9 cellular contexts compared by ENCODE assay signal in genomic region chr6:125314019-125314581, GRCh38. TPM values are rescaled to one million over a fixed set of nuclear protein-coding genes. Genes with fewer than 3 reads are reported as not detected.
DNase-seq lines count a peak whose midpoint lies in the region; ATAC-seq and TF ChIP-seq lines count a peak whose summit lies in the region.
"Had no signal": no experiment of that assay in that cellular context is flagged by ENCODE, and none has a peak within 500 bp of the region (broad histone marks: within the 10 kb centered on the region; RNA-seq: fewer than 3 reads in every experiment).

No MANE protein-coding gene starts in this region.

- no TSS peak for BruUV-seq in Calu3 (replicated peaks; lab: Mats Ljungman, UMichigan)

- CTCF ChIA-PET in Calu3 (lab: Charles Lee), result interaction anchor here (0.7 to 0.9 kb wide), 2 partner anchors 439 to 454 kb away, joined by 3 to 5 read pairs; no protein-coding TSS in a partner anchor
- CTCF ChIA-PET in WTC11 (lab: Charles Lee), result interaction anchor here (0.6 to 3.7 kb wide), 14 partner anchors 9 to 660 kb away, joined by 3 to 21 read pairs (median 4); partner anchors contain the start of genes HDDC2, NCOA7 and TPD52L1

- no peak overlapping the region for H3K4me3 Mint-ChIP-seq in Calu3 (ENCODE audit: low read depth, unreplicated experiment)
- no peak overlapping the region for H3K4me3 Mint-ChIP-seq in WTC11
- H3K4me3 Mint-ChIP-seq: stimulated activated naive CD8-positive, alpha-beta T cell treated with anti-CD3 and anti-CD28 coated beads, Interleukin-15, Interleukin-2, amounts not matched to agents 100 ng/mL and 50 ng/mL, for 24 hours had no signal

- no peak overlapping the region for H3K27ac ChIP-seq in upper lobe of right lung

- TF ChIP-seq CTCF in Calu3 (IDR thresholded peaks at IDR 0.05; ENCODE audit: unreplicated experiment) (no peak), WTC11 (IDR thresholded peaks at IDR 0.05) (no peak; the same call in 1 of the 2 replicates), epithelial cell of esophagus (IDR thresholded peaks at IDR 0.05; ENCODE audit: insufficient read depth, low read depth, low read length, missing control alignments) (peak; percentile 91), upper lobe of right lung (IDR thresholded peaks at IDR 0.05) (peak; percentile 77)

- DNase-seq in Calu3 (peak; percentile 57), NCI-H2196 (lab: John Stamatoyannopoulos, UW; ENCODE audit: unreplicated experiment) (peak; percentile 61), WTC11 (ENCODE audit: low spot score) (peak; percentile 64), epithelial cell of esophagus (ENCODE audit: low read depth) (peak; percentile 73), midbrain (lab: John Stamatoyannopoulos, UW) (peak; percentile 88), upper lobe of right lung (no peak)

- H3K9me3 Mint-ChIP-seq in Calu3 (ENCODE audit: low read depth, unreplicated experiment), result no peaks in the 10 kb centered on the region
- no peaks in the 10 kb centered on the region for H3K9me3 Mint-ChIP-seq in WTC11
- H3K9me3 Mint-ChIP-seq: stimulated activated naive CD8-positive, alpha-beta T cell treated with anti-CD3 and anti-CD28 coated beads, Interleukin-15, Interleukin-2, amounts not matched to agents 100 ng/mL and 50 ng/mL, for 24 hours had no signal

- ATAC-seq in GM19035 (IDR thresholded peaks at IDR 0.05; ENCODE audit: unreplicated experiment) (peak; percentile 88), HG03095 (IDR thresholded peaks at IDR 0.05; ENCODE audit: unreplicated experiment) (peak; percentile 81), WTC11 (peak; percentile 77), upper lobe of right lung (peak; percentile 91)

- no peaks in the 10 kb centered on the region for H3K4me1 Mint-ChIP-seq in Calu3 (ENCODE audit: low read depth, unreplicated experiment)
- H3K4me1 Mint-ChIP-seq in WTC11, result peaks cover 12% of the 10 kb centered on the region

- H3K36me3 ChIP-seq in upper lobe of right lung, result no peaks in the 10 kb centered on the region

- H3K4me3 ChIP-seq in epithelial cell of esophagus (ENCODE audit: low read length) (no peak overlapping the region), upper lobe of right lung (no peak overlapping the region)

- POLR2A ChIA-PET in WTC11 (lab: Charles Lee), result no interaction called here

- no peaks in the 10 kb centered on the region for H3K9me3 ChIP-seq in upper lobe of right lung

- H3K36me3 Mint-ChIP-seq in Calu3 (ENCODE audit: insufficient read depth, unreplicated experiment), result no peaks in the 10 kb centered on the region
- no peaks in the 10 kb centered on the region for H3K36me3 Mint-ChIP-seq in WTC11

- no peaks in the 10 kb centered on the region for H3K27me3 Mint-ChIP-seq in Calu3 (ENCODE audit: unreplicated experiment)
- no peaks in the 10 kb centered on the region for H3K27me3 Mint-ChIP-seq in WTC11 (ENCODE audit: low read depth)

- H3K27ac Mint-ChIP-seq in Calu3 (ENCODE audit: unreplicated experiment), result no peak overlapping the region
- H3K27ac Mint-ChIP-seq in WTC11, result no peak overlapping the region
- H3K27ac Mint-ChIP-seq: stimulated activated naive CD8-positive, alpha-beta T cell treated with anti-CD3 and anti-CD28 coated beads, Interleukin-15, Interleukin-2, amounts not matched to agents 100 ng/mL and 50 ng/mL, for 24 hours had no signal

- H3K4me1 ChIP-seq in upper lobe of right lung, result no peaks in the 10 kb centered on the region

- H3K27me3 ChIP-seq in upper lobe of right lung, result no peaks in the 10 kb centered on the region

- intact Hi-C loops in Calu3 (cut with micrococcal nuclease; ENCODE audit: unreplicated experiment), result loop anchor here (1.0 to 10.0 kb wide), 3 partner anchors 162 to 661 kb away; partner anchors contain the start of gene TPD52L1
- intact Hi-C loops in upper lobe of right lung (cut with DNase I), result loop anchor here (5.0 kb wide), 1 partner anchor 453 kb away; no protein-coding TSS in a partner anchor

TF ChIP-seq in WTC11, 78 proteins besides CTCF, POLR2A, EP300 and RAD21:
- TF ChIP-seq NR1H2 (CRISPR knock-in tag; IDR thresholded peaks at IDR 0.05) (no peak), CREM (CRISPR knock-in tag; IDR thresholded peaks at IDR 0.05) (no peak), GTF2I (CRISPR knock-in tag; conservative IDR thresholded peaks at IDR 0.05) (no peak), ATF1 (CRISPR knock-in tag; IDR thresholded peaks at IDR 0.05) (no peak), OVOL2 (CRISPR knock-in tag; IDR thresholded peaks at IDR 0.05; ENCODE audit: borderline replicate concordance) (no peak), FOXJ3 (CRISPR knock-in tag; IDR thresholded peaks at IDR 0.05; ENCODE audit: borderline replicate concordance) (no peak), EMX1 (CRISPR knock-in tag; IDR thresholded peaks at IDR 0.05) (no peak), TP53 (CRISPR knock-in tag; IDR thresholded peaks at IDR 0.05) (no peak), ZNF396 (CRISPR knock-in tag; IDR thresholded peaks at IDR 0.05; ENCODE audit: borderline replicate concordance) (no peak), IRF1 (CRISPR knock-in tag; IDR thresholded peaks at IDR 0.05) (no peak), TCF7 (CRISPR knock-in tag; IDR thresholded peaks at IDR 0.05; ENCODE audit: low read depth) (no peak), SMAD3 (CRISPR knock-in tag; IDR thresholded peaks at IDR 0.05; ENCODE audit: borderline replicate concordance) (no peak), TEAD1 (CRISPR knock-in tag; IDR thresholded peaks at IDR 0.05) (no peak), ESRRA (CRISPR knock-in tag; IDR thresholded peaks at IDR 0.05; ENCODE audit: borderline replicate concordance) (no peak), ZNF263 (CRISPR knock-in tag; IDR thresholded peaks at IDR 0.05; ENCODE audit: low read depth) (no peak)

RNA-seq across cellular contexts. Expression of gene HDDC2, which starts 12.3 kb away (rescaled TPM):
- total RNA-seq in Calu3 (2022), result 22.4 and 24.2 TPM in 2 replicates
- total RNA-seq in WTC11 (2021), result 69.8 to 75.7 TPM (median 73.5 TPM) in 3 replicates
- total RNA-seq in upper lobe of right lung, result 51.7 TPM

Comparison
In these comparisons a context has a peak if more than half of its experiments do, and no peak if none do; other contexts are left out.
1. CTCF ChIP-seq: peak in epithelial cell of esophagus (single experiment) and upper lobe of right lung (single experiment); none in Calu3 (single experiment) and WTC11 (single experiment).
2. Peak in every context shown above with its lines, with median percentiles within 50 percentile points of each other: ATAC-seq.